8 cellular contexts compared by ENCODE assay signal in genomic region chr16:31880322-31880979, GRCh38. TPM values are rescaled to one million over a fixed set of nuclear protein-coding genes. Genes with fewer than 3 reads are reported as not detected.
DNase-seq lines count a peak whose midpoint lies in the region; ATAC-seq and TF ChIP-seq lines count a peak whose summit lies in the region.

No MANE protein-coding gene starts in this region.

- no TSS peak for BruUV-seq in HCT116 (replicated peaks; lab: Mats Ljungman, UMichigan)

- no peak overlapping the region for H2AFZ ChIP-seq in HCT116 (ENCODE audit: low read depth, low read length, poor library complexity, severe bottlenecking)

- H3K27ac ChIP-seq in HCT116 (ENCODE audit: low read depth, low read length), result no peak overlapping the region

- H3K4me2 ChIP-seq in HCT116 (ENCODE audit: low read length), result peak overlapping the region; percentile 6

- intact Hi-C loops in HCT116 (cut with micrococcal nuclease), result loop anchor here (5.0 kb wide), 1 partner anchor 52 kb away; no protein-coding TSS in a partner anchor
- intact Hi-C loops in mucosa of descending colon (cut with DNase I, micrococcal nuclease), result no loop called here

- peaks cover 0 to 31% of the 10 kb centered on the region in 2 experiments; a peak in 2 of 4 replicates for H3K4me1 ChIP-seq in HCT116 (ENCODE audit: control insufficient read depth in 1 of 2, insufficient read depth in 2 of 2, low read length in 2 of 2)
- peaks cover 37% of the 10 kb centered on the region for H3K4me1 ChIP-seq in mucosa of descending colon (ENCODE audit: low read depth)

- DNase-seq in COLO829 (ENCODE audit: low spot score) (peak; percentile 70), HCT116 (ENCODE audit: low read depth, low spot score) (no peak), RPMI7951 (ENCODE audit: low read depth) (peak; percentile 90), choroid plexus epithelial cell (ENCODE audit: low read depth) (peak; percentile 89), mucosa of descending colon (no peak), globus pallidus (ENCODE audit: low spot score) (no peak), cortex of kidney (lab: John Stamatoyannopoulos, UW) (no peak)

- peaks cover 100% of the 10 kb centered on the region for H3K79me2 ChIP-seq in HCT116 (ENCODE audit: insufficient read depth, low read length)

- no peaks in the 10 kb centered on the region for H4K20me1 ChIP-seq in HCT116 (ENCODE audit: insufficient read depth)

- CTCF ChIA-PET in HCT116 (lab: Charles Lee), result no interaction called here

- TF ChIP-seq RAD21 in HCT116 (IDR thresholded peaks at IDR 0.05; ENCODE audit: low read depth), result no peak

- H3K9ac ChIP-seq in HCT116 (ENCODE audit: low read length), result no peak overlapping the region

- peak; percentile 63 for ATAC-seq in HCT116
- ATAC-seq in mucosa of descending colon, result peak; percentile 68
- no peak for ATAC-seq in GM18873 (IDR thresholded peaks at IDR 0.05; ENCODE audit: low FRiP score, unreplicated experiment)

- H3K9me3 ChIP-seq in HCT116 (ENCODE audit: control insufficient read depth in 1 of 2, insufficient read depth in 1 of 2, low read depth in 1 of 2, low read length in 2 of 2) (peaks cover 0 to 9% of the 10 kb centered on the region in 2 experiments; a peak in 1 of 4 replicates), mucosa of descending colon (no peaks in the 10 kb centered on the region)

- TF ChIP-seq POLR2A in HCT116 (IDR thresholded peaks at IDR 0.05; ENCODE audit: borderline replicate concordance, extremely low read depth, insufficient read depth, insufficient read length), result no peak

- POLR2A ChIA-PET in HCT116 (lab: Charles Lee), result no interaction called here

- no peak overlapping the region for H3K4me3 ChIP-seq in HCT116 (replicated peaks in 1 of 2; ENCODE audit: low read depth in 1 of 2, low read length in 2 of 2)
- no peak overlapping the region for H3K4me3 ChIP-seq in choroid plexus epithelial cell (ENCODE audit: low read depth, low read length)
- H3K4me3 ChIP-seq in mucosa of descending colon, result no peak overlapping the region

- peaks cover 12 to 55% of the 10 kb centered on the region in 2 experiments for H3K36me3 ChIP-seq in HCT116 (ENCODE audit: control insufficient read depth in 1 of 2, insufficient read depth in 2 of 2, low read length in 2 of 2)
- no peaks in the 10 kb centered on the region for H3K36me3 ChIP-seq in mucosa of descending colon (ENCODE audit: low read depth)

- no peaks in the 10 kb centered on the region for H3K27me3 ChIP-seq in HCT116 (ENCODE audit: insufficient read depth, low read length)

- no peaks in the 10 kb centered on the region for H3K9me2 ChIP-seq in HCT116 (ENCODE audit: insufficient read depth)

- TF ChIP-seq CTCF in HCT116 (IDR thresholded peaks at IDR 0.05 in 2 of 3, conservative IDR thresholded peaks at IDR 0.05 in 1 of 3; ENCODE audit: borderline replicate concordance in 1 of 3, insufficient read depth in 1 of 3, low read depth in 2 of 3, low read length in 2 of 3), result no peak
- no peak for TF ChIP-seq CTCF in choroid plexus epithelial cell (conservative IDR thresholded peaks at IDR 0.05; ENCODE audit: low read depth, low read length)
- TF ChIP-seq CTCF in mucosa of descending colon (IDR thresholded peaks at IDR 0.05), result no peak

- RAD21 ChIA-PET in HCT116 (lab: Charles Lee; ENCODE audit: low non-redundant PET in 1 of 2, low total read pairs in 2 of 2, uncharacterized antibody in 2 of 2, unreplicated experiment in 2 of 2), result no interaction called here

TF ChIP-seq in HCT116, 20 proteins besides CTCF, POLR2A, EP300 and RAD21:
- TF ChIP-seq CBX3 (IDR thresholded peaks at IDR 0.05; ENCODE audit: low read depth) (no peak), SP1 (IDR thresholded peaks at IDR 0.05; ENCODE audit: low read depth) (no peak), JUND (IDR thresholded peaks at IDR 0.05) (peak; percentile 35; the same call in 1 of the 2 replicates), SRF (IDR thresholded peaks at IDR 0.05; ENCODE audit: low read depth) (peak; percentile 77), EGR1 (IDR thresholded peaks at IDR 0.05; ENCODE audit: low read depth) (no peak), POLR2AphosphoS5 (IDR thresholded peaks at IDR 0.05; ENCODE audit: low read depth, low read length) (no peak), ZNF274 (IDR thresholded peaks at IDR 0.05; ENCODE audit: low read depth, low read length) (no peak), CEBPB (IDR thresholded peaks at IDR 0.05; ENCODE audit: low read depth) (no peak), EZH2 (IDR thresholded peaks at IDR 0.05) (no peak), SIN3A (IDR thresholded peaks at IDR 0.05; ENCODE audit: low read depth) (no peak), YY1 (IDR thresholded peaks at IDR 0.05; ENCODE audit: extremely low read depth, insufficient replicate concordance, low read depth, low read length) (no peak), FOSL1 (IDR thresholded peaks at IDR 0.05; ENCODE audit: low read depth) (0 out of 2 replicates have a peak, but pooled peaks have one; percentile 24), TCF7L2 (IDR thresholded peaks at IDR 0.05; ENCODE audit: borderline replicate concordance, extremely low read depth, insufficient read depth, insufficient read length) (no peak), ZFX (IDR thresholded peaks at IDR 0.05) (no peak), ATF3 (IDR thresholded peaks at IDR 0.05) (no peak), MAX (IDR thresholded peaks at IDR 0.05) (no peak), ELF1 (IDR thresholded peaks at IDR 0.05; ENCODE audit: borderline replicate concordance, low read depth) (no peak), EZH2phosphoT487 (IDR thresholded peaks at IDR 0.05; ENCODE audit: borderline replicate concordance) (no peak)
- TF ChIP-seq, protein P1, sequence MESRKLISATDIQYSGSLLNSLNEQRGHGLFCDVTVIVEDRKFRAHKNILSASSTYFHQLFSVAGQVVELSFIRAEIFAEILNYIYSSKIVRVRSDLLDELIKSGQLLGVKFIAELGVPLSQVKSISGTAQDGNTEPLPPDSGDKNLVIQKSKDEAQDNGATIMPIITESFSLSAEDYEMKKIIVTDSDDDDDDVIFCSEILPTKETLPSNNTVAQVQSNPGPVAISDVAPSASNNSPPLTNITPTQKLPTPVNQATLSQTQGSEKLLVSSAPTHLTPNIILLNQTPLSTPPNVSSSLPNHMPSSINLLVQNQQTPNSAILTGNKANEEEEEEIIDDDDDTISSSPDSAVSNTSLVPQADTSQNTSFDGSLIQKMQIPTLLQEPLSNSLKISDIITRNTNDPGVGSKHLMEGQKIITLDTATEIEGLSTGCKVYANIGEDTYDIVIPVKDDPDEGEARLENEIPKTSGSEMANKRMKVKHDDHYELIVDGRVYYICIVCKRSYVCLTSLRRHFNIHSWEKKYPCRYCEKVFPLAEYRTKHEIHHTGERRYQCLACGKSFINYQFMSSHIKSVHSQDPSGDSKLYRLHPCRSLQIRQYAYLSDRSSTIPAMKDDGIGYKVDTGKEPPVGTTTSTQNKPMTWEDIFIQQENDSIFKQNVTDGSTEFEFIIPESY (IDR thresholded peaks at IDR 0.05; ENCODE audit: extremely low read depth, insufficient replicate concordance, low read length), result no peak
- TF ChIP-seq, protein P2, sequence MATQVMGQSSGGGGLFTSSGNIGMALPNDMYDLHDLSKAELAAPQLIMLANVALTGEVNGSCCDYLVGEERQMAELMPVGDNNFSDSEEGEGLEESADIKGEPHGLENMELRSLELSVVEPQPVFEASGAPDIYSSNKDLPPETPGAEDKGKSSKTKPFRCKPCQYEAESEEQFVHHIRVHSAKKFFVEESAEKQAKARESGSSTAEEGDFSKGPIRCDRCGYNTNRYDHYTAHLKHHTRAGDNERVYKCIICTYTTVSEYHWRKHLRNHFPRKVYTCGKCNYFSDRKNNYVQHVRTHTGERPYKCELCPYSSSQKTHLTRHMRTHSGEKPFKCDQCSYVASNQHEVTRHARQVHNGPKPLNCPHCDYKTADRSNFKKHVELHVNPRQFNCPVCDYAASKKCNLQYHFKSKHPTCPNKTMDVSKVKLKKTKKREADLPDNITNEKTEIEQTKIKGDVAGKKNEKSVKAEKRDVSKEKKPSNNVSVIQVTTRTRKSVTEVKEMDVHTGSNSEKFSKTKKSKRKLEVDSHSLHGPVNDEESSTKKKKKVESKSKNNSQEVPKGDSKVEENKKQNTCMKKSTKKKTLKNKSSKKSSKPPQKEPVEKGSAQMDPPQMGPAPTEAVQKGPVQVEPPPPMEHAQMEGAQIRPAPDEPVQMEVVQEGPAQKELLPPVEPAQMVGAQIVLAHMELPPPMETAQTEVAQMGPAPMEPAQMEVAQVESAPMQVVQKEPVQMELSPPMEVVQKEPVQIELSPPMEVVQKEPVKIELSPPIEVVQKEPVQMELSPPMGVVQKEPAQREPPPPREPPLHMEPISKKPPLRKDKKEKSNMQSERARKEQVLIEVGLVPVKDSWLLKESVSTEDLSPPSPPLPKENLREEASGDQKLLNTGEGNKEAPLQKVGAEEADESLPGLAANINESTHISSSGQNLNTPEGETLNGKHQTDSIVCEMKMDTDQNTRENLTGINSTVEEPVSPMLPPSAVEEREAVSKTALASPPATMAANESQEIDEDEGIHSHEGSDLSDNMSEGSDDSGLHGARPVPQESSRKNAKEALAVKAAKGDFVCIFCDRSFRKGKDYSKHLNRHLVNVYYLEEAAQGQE (IDR thresholded peaks at IDR 0.05; ENCODE audit: low read depth), result no peak

RNA-seq across cellular contexts. Expression of gene ZNF267, which starts 6.8 kb away (rescaled TPM):
- total RNA-seq in HCT116 (2021; ENCODE audit: unreplicated experiment) (15.9 TPM), mucosa of descending colon (10 to 100 TPM; 10.5 to 12.3 (median 11.2) TPM)
- 2.5 and 3.7 TPM in 2 replicates for polyA plus RNA-seq in HCT116 (2012)
- total RNA-seq in RPMI7951 (2014; rRNA removed; shearing (Covaris generic)), result 12.6 and 14.8 TPM in 2 replicates

Comparison
In these comparisons a context has a peak if more than half of its experiments do, and no peak if none do; other contexts are left out.
1. DNase-seq: peak in COLO829 (single experiment), RPMI7951 (single experiment) and choroid plexus epithelial cell (single experiment); none in HCT116 (single experiment), mucosa of descending colon (0 of 3), globus pallidus (single experiment) and cortex of kidney (single experiment).